In genomic region chr9:113275147-113276131, GRCh38 we compare ENCODE assay signal across 1 cellular context.
TF ChIP-seq lines count a peak whose summit lies in the region.

Gene CDC26 (minus strand): TSS chr9:113275572. CDS start chr9:113272507, 3,065 bp downstream.
Gene PRPF4 (plus strand): TSS chr9:113275658. CDS start chr9:113275744, 86 bp downstream.

TF ChIP-seq in K562, 482 proteins besides CTCF, POLR2A, EP300 and RAD21 (continued from another document and continues in another):
- TF ChIP-seq, protein P1, sequence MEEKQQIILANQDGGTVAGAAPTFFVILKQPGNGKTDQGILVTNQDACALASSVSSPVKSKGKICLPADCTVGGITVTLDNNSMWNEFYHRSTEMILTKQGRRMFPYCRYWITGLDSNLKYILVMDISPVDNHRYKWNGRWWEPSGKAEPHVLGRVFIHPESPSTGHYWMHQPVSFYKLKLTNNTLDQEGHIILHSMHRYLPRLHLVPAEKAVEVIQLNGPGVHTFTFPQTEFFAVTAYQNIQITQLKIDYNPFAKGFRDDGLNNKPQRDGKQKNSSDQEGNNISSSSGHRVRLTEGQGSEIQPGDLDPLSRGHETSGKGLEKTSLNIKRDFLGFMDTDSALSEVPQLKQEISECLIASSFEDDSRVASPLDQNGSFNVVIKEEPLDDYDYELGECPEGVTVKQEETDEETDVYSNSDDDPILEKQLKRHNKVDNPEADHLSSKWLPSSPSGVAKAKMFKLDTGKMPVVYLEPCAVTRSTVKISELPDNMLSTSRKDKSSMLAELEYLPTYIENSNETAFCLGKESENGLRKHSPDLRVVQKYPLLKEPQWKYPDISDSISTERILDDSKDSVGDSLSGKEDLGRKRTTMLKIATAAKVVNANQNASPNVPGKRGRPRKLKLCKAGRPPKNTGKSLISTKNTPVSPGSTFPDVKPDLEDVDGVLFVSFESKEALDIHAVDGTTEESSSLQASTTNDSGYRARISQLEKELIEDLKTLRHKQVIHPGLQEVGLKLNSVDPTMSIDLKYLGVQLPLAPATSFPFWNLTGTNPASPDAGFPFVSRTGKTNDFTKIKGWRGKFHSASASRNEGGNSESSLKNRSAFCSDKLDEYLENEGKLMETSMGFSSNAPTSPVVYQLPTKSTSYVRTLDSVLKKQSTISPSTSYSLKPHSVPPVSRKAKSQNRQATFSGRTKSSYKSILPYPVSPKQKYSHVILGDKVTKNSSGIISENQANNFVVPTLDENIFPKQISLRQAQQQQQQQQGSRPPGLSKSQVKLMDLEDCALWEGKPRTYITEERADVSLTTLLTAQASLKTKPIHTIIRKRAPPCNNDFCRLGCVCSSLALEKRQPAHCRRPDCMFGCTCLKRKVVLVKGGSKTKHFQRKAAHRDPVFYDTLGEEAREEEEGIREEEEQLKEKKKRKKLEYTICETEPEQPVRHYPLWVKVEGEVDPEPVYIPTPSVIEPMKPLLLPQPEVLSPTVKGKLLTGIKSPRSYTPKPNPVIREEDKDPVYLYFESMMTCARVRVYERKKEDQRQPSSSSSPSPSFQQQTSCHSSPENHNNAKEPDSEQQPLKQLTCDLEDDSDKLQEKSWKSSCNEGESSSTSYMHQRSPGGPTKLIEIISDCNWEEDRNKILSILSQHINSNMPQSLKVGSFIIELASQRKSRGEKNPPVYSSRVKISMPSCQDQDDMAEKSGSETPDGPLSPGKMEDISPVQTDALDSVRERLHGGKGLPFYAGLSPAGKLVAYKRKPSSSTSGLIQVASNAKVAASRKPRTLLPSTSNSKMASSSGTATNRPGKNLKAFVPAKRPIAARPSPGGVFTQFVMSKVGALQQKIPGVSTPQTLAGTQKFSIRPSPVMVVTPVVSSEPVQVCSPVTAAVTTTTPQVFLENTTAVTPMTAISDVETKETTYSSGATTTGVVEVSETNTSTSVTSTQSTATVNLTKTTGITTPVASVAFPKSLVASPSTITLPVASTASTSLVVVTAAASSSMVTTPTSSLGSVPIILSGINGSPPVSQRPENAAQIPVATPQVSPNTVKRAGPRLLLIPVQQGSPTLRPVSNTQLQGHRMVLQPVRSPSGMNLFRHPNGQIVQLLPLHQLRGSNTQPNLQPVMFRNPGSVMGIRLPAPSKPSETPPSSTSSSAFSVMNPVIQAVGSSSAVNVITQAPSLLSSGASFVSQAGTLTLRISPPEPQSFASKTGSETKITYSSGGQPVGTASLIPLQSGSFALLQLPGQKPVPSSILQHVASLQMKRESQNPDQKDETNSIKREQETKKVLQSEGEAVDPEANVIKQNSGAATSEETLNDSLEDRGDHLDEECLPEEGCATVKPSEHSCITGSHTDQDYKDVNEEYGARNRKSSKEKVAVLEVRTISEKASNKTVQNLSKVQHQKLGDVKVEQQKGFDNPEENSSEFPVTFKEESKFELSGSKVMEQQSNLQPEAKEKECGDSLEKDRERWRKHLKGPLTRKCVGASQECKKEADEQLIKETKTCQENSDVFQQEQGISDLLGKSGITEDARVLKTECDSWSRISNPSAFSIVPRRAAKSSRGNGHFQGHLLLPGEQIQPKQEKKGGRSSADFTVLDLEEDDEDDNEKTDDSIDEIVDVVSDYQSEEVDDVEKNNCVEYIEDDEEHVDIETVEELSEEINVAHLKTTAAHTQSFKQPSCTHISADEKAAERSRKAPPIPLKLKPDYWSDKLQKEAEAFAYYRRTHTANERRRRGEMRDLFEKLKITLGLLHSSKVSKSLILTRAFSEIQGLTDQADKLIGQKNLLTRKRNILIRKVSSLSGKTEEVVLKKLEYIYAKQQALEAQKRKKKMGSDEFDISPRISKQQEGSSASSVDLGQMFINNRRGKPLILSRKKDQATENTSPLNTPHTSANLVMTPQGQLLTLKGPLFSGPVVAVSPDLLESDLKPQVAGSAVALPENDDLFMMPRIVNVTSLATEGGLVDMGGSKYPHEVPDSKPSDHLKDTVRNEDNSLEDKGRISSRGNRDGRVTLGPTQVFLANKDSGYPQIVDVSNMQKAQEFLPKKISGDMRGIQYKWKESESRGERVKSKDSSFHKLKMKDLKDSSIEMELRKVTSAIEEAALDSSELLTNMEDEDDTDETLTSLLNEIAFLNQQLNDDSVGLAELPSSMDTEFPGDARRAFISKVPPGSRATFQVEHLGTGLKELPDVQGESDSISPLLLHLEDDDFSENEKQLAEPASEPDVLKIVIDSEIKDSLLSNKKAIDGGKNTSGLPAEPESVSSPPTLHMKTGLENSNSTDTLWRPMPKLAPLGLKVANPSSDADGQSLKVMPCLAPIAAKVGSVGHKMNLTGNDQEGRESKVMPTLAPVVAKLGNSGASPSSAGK (IDR thresholded peaks at IDR 0.05), result peak; percentile 45; the same call in 1 of the 2 replicates
- peak; percentile 74 for TF ChIP-seq NFIC (IDR thresholded peaks at IDR 0.05)
- peak; percentile 46; the same call in 1 of the 2 replicates for TF ChIP-seq ZBTB43 (CRISPR knock-in tag; IDR thresholded peaks at IDR 0.05)
- TF ChIP-seq ARID4B (CRISPR knock-in tag; IDR thresholded peaks at IDR 0.05), result peak; percentile 74
- TF ChIP-seq, protein P2, sequence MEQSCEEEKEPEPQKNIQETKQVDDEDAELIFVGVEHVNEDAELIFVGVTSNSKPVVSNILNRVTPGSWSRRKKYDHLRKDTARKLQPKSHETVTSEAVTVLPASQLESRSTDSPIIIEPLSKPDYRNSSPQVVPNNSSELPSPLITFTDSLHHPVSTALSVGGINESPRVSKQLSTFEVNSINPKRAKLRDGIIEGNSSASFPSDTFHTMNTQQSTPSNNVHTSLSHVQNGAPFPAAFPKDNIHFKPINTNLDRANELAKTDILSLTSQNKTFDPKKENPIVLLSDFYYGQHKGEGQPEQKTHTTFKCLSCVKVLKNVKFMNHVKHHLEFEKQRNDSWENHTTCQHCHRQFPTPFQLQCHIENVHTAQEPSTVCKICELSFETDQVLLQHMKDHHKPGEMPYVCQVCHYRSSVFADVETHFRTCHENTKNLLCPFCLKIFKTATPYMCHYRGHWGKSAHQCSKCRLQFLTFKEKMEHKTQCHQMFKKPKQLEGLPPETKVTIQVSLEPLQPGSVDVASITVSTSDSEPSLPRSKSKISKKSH (CRISPR knock-in tag; IDR thresholded peaks at IDR 0.05), result no peak
- TF ChIP-seq, protein P3, sequence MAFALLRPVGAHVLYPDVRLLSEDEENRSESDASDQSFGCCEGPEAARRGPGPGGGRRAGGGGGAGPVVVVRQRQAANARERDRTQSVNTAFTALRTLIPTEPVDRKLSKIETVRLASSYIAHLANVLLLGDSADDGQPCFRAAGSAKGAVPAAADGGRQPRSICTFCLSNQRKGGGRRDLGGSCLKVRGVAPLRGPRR (CRISPR knock-in tag; IDR thresholded peaks at IDR 0.05), result no peak
- 0 out of 2 replicates have a peak, but pooled peaks have one; percentile 11 for TF ChIP-seq SMARCA4 (IDR thresholded peaks at IDR 0.05)
- TF ChIP-seq ZNF232 (CRISPR knock-in tag; IDR thresholded peaks at IDR 0.05), result no peak
- TF ChIP-seq ZNF134 (CRISPR knock-in tag; conservative IDR thresholded peaks at IDR 0.05), result no peak
- 0 out of 2 replicates have a peak, but pooled peaks have one; percentile 5 for TF ChIP-seq ETV1 (tag; conservative IDR thresholded peaks at IDR 0.05; ENCODE audit: low read depth)
- TF ChIP-seq SREBF1 (IDR thresholded peaks at IDR 0.05; ENCODE audit: borderline replicate concordance, low read depth, low read length), result no peak
- TF ChIP-seq TRIM28 (IDR thresholded peaks at IDR 0.05), result no peak
- TF ChIP-seq ZNF57 (CRISPR knock-in tag; IDR thresholded peaks at IDR 0.05), result no peak
- TF ChIP-seq XRCC3 (IDR thresholded peaks at IDR 0.05), result no peak
- no peak for TF ChIP-seq ZHX1 (conservative IDR thresholded peaks at IDR 0.05; ENCODE audit: low read length)
- no peak for TF ChIP-seq CTBP1 (IDR thresholded peaks at IDR 0.05; ENCODE audit: borderline replicate concordance)
- TF ChIP-seq, protein P4, sequence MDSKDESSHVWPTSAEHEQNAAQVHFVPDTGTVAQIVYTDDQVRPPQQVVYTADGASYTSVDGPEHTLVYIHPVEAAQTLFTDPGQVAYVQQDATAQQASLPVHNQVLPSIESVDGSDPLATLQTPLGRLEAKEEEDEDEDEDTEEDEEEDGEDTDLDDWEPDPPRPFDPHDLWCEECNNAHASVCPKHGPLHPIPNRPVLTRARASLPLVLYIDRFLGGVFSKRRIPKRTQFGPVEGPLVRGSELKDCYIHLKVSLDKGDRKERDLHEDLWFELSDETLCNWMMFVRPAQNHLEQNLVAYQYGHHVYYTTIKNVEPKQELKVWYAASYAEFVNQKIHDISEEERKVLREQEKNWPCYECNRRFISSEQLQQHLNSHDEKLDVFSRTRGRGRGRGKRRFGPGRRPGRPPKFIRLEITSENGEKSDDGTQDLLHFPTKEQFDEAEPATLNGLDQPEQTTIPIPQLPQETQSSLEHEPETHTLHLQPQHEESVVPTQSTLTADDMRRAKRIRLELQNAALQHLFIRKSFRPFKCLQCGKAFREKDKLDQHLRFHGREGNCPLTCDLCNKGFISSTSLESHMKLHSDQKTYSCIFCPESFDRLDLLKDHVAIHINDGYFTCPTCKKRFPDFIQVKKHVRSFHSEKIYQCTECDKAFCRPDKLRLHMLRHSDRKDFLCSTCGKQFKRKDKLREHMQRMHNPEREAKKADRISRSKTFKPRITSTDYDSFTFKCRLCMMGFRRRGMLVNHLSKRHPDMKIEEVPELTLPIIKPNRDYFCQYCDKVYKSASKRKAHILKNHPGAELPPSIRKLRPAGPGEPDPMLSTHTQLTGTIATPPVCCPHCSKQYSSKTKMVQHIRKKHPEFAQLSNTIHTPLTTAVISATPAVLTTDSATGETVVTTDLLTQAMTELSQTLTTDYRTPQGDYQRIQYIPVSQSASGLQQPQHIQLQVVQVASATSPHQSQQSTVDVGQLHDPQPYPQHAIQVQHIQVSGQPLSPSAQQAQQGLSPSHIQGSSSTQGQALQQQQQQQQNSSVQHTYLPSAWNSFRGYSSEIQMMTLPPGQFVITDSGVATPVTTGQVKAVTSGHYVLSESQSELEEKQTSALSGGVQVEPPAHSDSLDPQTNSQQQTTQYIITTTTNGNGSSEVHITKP (IDR thresholded peaks at IDR 0.05; ENCODE audit: partially characterized antibody), result peak; percentile 60
- TF ChIP-seq THAP12 (CRISPR knock-in tag; IDR thresholded peaks at IDR 0.05), result peak; percentile 85
